ENCODE assay signal across 1 cellular context in the genomic region with DNA sequence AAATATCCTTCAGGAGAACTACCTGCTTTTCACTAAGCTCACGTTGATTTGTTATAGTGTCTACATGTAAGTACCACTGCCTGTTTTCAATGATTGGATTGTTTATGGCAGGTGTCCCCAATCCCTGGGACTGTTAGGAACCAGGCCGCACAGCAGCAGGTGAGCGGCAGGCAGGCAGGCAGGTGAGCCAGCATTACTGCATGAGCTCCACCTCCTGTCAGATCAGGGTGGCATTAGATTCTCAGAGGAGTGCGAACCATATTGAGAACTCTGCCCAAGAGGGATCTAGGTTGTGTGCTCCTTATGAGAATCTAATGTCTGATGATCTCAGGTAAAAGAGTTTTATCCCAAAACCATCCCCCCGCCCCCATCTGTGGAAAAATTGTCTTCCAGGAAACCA.
TF ChIP-seq lines count a peak whose summit lies in the region.

No MANE protein-coding gene starts in this region.

TF ChIP-seq in GM23338, 12 proteins besides CTCF, POLR2A, EP300 and RAD21 (continued from another document):
- TF ChIP-seq, protein P1, sequence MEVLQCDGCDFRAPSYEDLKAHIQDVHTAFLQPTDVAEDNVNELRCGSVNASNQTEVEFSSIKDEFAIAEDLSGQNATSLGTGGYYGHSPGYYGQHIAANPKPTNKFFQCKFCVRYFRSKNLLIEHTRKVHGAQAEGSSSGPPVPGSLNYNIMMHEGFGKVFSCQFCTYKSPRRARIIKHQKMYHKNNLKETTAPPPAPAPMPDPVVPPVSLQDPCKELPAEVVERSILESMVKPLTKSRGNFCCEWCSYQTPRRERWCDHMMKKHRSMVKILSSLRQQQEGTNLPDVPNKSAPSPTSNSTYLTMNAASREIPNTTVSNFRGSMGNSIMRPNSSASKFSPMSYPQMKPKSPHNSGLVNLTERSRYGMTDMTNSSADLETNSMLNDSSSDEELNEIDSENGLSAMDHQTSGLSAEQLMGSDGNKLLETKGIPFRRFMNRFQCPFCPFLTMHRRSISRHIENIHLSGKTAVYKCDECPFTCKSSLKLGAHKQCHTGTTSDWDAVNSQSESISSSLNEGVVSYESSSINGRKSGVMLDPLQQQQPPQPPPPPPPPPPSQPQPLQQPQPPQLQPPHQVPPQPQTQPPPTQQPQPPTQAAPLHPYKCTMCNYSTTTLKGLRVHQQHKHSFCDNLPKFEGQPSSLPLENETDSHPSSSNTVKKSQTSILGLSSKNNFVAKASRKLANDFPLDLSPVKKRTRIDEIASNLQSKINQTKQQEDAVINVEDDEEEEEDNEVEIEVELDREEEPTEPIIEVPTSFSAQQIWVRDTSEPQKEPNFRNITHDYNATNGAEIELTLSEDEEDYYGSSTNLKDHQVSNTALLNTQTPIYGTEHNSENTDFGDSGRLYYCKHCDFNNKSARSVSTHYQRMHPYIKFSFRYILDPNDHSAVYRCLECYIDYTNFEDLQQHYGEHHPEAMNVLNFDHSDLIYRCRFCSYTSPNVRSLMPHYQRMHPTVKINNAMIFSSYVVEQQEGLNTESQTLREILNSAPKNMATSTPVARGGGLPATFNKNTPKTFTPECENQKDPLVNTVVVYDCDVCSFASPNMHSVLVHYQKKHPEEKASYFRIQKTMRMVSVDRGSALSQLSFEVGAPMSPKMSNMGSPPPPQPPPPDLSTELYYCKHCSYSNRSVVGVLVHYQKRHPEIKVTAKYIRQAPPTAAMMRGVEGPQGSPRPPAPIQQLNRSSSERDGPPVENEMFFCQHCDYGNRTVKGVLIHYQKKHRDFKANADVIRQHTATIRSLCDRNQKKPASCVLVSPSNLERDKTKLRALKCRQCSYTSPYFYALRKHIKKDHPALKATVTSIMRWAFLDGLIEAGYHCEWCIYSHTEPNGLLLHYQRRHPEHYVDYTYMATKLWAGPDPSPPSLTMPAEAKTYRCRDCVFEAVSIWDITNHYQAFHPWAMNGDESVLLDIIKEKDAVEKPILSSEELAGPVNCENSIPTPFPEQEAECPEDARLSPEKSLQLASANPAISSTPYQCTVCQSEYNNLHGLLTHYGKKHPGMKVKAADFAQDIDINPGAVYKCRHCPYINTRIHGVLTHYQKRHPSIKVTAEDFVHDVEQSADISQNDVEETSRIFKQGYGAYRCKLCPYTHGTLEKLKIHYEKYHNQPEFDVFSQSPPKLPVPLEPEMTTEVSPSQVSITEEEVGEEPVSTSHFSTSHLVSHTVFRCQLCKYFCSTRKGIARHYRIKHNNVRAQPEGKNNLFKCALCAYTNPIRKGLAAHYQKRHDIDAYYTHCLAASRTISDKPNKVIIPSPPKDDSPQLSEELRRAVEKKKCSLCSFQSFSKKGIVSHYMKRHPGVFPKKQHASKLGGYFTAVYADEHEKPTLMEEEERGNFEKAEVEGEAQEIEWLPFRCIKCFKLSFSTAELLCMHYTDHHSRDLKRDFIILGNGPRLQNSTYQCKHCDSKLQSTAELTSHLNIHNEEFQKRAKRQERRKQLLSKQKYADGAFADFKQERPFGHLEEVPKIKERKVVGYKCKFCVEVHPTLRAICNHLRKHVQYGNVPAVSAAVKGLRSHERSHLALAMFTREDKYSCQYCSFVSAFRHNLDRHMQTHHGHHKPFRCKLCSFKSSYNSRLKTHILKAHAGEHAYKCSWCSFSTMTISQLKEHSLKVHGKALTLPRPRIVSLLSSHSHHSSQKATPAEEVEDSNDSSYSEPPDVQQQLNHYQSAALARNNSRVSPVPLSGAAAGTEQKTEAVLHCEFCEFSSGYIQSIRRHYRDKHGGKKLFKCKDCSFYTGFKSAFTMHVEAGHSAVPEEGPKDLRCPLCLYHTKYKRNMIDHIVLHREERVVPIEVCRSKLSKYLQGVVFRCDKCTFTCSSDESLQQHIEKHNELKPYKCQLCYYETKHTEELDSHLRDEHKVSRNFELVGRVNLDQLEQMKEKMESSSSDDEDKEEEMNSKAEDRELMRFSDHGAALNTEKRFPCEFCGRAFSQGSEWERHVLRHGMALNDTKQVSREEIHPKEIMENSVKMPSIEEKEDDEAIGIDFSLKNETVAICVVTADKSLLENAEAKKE (CRISPR knock-in tag; IDR thresholded peaks at IDR 0.05) = no peak
- TF ChIP-seq ETS1 (IDR thresholded peaks at IDR 0.05) = no peak
- TF ChIP-seq ZNF331 (CRISPR knock-in tag; IDR thresholded peaks at IDR 0.05; ENCODE audit: low read depth) = no peak
